Comparison of ENCODE assay signal across 1 cellular context in genomic region chr10:27504007-27504890, GRCh38.
A peak's percentile ranks its signal among the peaks of the same experiment; 100 is the strongest.
TF ChIP-seq lines count a peak whose summit lies in the region.

Gene RAB18, plus strand, starts transcription at chr10:27504304. Its CDS starts 66 bp downstream, at chr10:27504370.

TF ChIP-seq in HepG2, 621 proteins besides CTCF, POLR2A, EP300 and RAD21 (continued from another document):
- no peak for TF ChIP-seq ZNF280D (CRISPR knock-in tag; IDR thresholded peaks at IDR 0.05)
- no peak for TF ChIP-seq DDIT3 (CRISPR knock-in tag; IDR thresholded peaks at IDR 0.05)
- 0 out of 2 replicates have a peak, but pooled peaks have one; percentile 37 for TF ChIP-seq MAF1 (CRISPR knock-in tag; IDR thresholded peaks at IDR 0.05; ENCODE audit: borderline replicate concordance)
- TF ChIP-seq KLF15 (CRISPR knock-in tag; IDR thresholded peaks at IDR 0.05; ENCODE audit: borderline replicate concordance), result no peak
- peak; percentile 74 for TF ChIP-seq ESRRA (CRISPR knock-in tag; IDR thresholded peaks at IDR 0.05; ENCODE audit: low read depth)
- peak; percentile 79 for TF ChIP-seq BCL3 (CRISPR knock-in tag; IDR thresholded peaks at IDR 0.05)
- TF ChIP-seq SPEN (CRISPR knock-in tag; IDR thresholded peaks at IDR 0.05; ENCODE audit: low read depth), result peak; percentile 86
- TF ChIP-seq ELF3 (CRISPR knock-in tag; IDR thresholded peaks at IDR 0.05), result peak; percentile 87
- peak; percentile 91 for TF ChIP-seq ZGPAT (CRISPR knock-in tag; IDR thresholded peaks at IDR 0.05)
- peak; percentile 57; the same call in 1 of the 2 replicates for TF ChIP-seq CREB3 (CRISPR knock-in tag; IDR thresholded peaks at IDR 0.05)
- peak; percentile 71; the same call in 1 of the 2 replicates for TF ChIP-seq ZNF766 (CRISPR knock-in tag; IDR thresholded peaks at IDR 0.05; ENCODE audit: borderline replicate concordance)
- TF ChIP-seq PBX3 (CRISPR knock-in tag; IDR thresholded peaks at IDR 0.05; ENCODE audit: borderline replicate concordance), result 0 out of 2 replicates have a peak, but pooled peaks have one; percentile 53
- no peak for TF ChIP-seq RAD51 (IDR thresholded peaks at IDR 0.05; ENCODE audit: borderline replicate concordance)
- TF ChIP-seq SRSF1 (optimal IDR thresholded peaks at IDR 0.05; ENCODE audit: low read depth, low read length), result peak; percentile 33
- peak; percentile 40; the same call in 1 of the 2 replicates for TF ChIP-seq STAT6 (CRISPR knock-in tag; IDR thresholded peaks at IDR 0.05; ENCODE audit: borderline replicate concordance)
- TF ChIP-seq KLF16 (CRISPR knock-in tag; IDR thresholded peaks at IDR 0.05), result peak in 1 of 2 experiments; percentile 89; a peak in 2 of 4 replicates
- TF ChIP-seq MTA1 (CRISPR knock-in tag; IDR thresholded peaks at IDR 0.05; ENCODE audit: borderline replicate concordance), result peak; percentile 79; the same call in 1 of the 2 replicates
- TF ChIP-seq EEA1 (CRISPR knock-in tag; IDR thresholded peaks at IDR 0.05; ENCODE audit: borderline replicate concordance), result peak; percentile 84; the same call in 1 of the 2 replicates
- TF ChIP-seq GABPA (IDR thresholded peaks at IDR 0.05; ENCODE audit: low read depth, low read length), result peak; percentile 86
- peak; percentile 95 for TF ChIP-seq GABPA (CRISPR knock-in tag; IDR thresholded peaks at IDR 0.05; ENCODE audit: low read depth)
- TF ChIP-seq JARID2 (CRISPR knock-in tag; IDR thresholded peaks at IDR 0.05; ENCODE audit: insufficient replicate concordance), result peak; percentile 28
- no peak for TF ChIP-seq SOX5 (CRISPR knock-in tag; IDR thresholded peaks at IDR 0.05; ENCODE audit: borderline replicate concordance)
- no peak; the same call in 1 of the 2 replicates for TF ChIP-seq NCOA1 (CRISPR knock-in tag; IDR thresholded peaks at IDR 0.05)
- TF ChIP-seq ZNF205 (CRISPR knock-in tag; IDR thresholded peaks at IDR 0.05), result no peak
- TF ChIP-seq DNMT3B (CRISPR knock-in tag; conservative IDR thresholded peaks at IDR 0.05), result no peak
- no peak for TF ChIP-seq MLLT10 (CRISPR knock-in tag; IDR thresholded peaks at IDR 0.05)
- peak; percentile 86 for TF ChIP-seq ZNF614 (CRISPR knock-in tag; IDR thresholded peaks at IDR 0.05; ENCODE audit: borderline replicate concordance)
TF ChIP-seq in HepG2: peak in this region for 319.
